ENCODE assay signal across 20 cellular contexts in the genomic region with DNA sequence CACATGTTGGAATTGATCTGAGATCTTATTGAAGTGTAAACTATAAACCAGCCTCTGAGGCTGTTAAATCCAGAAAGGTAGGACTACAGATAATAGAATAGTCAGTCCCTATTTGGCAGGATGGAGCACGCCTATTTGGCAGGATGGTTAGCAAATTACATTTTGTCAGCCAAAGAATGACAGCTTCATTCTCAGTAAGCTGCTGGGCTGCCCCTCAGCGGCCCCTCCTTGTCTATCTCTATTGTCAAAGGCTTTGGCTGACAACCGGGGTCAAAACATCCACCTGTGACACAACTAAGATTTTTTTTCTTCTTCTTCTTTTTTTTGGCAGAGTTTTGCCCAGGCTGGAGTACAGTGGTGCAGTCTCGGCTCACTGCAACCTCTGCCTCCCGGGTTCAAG.
DNase-seq lines count a peak whose midpoint lies in the region; FAIRE-seq and TF ChIP-seq lines count a peak whose summit lies in the region.
"Had no signal": no experiment of that assay in that cellular context is flagged by ENCODE, and none has a peak within 500 bp of the region (broad histone marks: within the 10 kb centered on the region; RNA-seq: fewer than 3 reads in every experiment).

No MANE protein-coding gene starts in this region.

- H3K9me3 ChIP-seq in neural progenitor cell (ENCODE audit: low read depth) = no peaks in the 10 kb centered on the region
- H3K9me3 ChIP-seq: BE2C, Caco-2 had no signal

- no peak overlapping the region for H3K9ac ChIP-seq in neural progenitor cell

- no peaks in the 10 kb centered on the region for H3F3A ChIP-seq in neural progenitor cell (ENCODE audit: low read depth)

- TF ChIP-seq CTCF in LNCaP clone FGC (IDR thresholded peaks at IDR 0.05; ENCODE audit: control insufficient read depth, extremely low read depth, insufficient read depth) (no peak), neural progenitor cell (IDR thresholded peaks at IDR 0.05) (no peak)

- peak; percentile 69 for DNase-seq in LNCaP clone FGC (ENCODE audit: low read depth)
- peak; percentile 48 for DNase-seq in NCI-H1105 treated with DMSO at 0.1 percent for 48 hours (lab: John Stamatoyannopoulos, UW)
- DNase-seq in dermis microvascular lymphatic vessel endothelial cell (ENCODE audit: low read depth in 2 of 2) = peak; percentile 56 to 63
- peak; percentile 15 for DNase-seq in neural progenitor cell (ENCODE audit: low spot score)
- DNase-seq in DMS153 (lab: John Stamatoyannopoulos, UW) = no peak
- no peak for DNase-seq in NAMALWA (ENCODE audit: low spot score)
- DNase-seq in urothelium cell line (ENCODE audit: low spot score) = no peak
- DNase-seq: ACHN; BE2C; C1 segment of cervical spinal cord; Caco-2; CD4-positive, alpha-beta T cell; DMS79; GF-D8; HCEC 1CT had no signal

- no peak overlapping the region for H3K4me3 ChIP-seq in LNCaP clone FGC (ENCODE audit: low read depth, low read length)
- H3K4me3 ChIP-seq in neural progenitor cell = no peak overlapping the region
- H3K4me3 ChIP-seq: GM23338 had no signal

- H3K9me3 Mint-ChIP-seq in neural progenitor cell = no peaks in the 10 kb centered on the region
- H3K9me3 Mint-ChIP-seq: CD4-positive, alpha-beta T cell; GM23338 had no signal

- no peaks in the 10 kb centered on the region for H3K27me3 ChIP-seq in neural progenitor cell
- H3K27me3 ChIP-seq: BE2C had no signal

- H3K36me3 Mint-ChIP-seq in neural progenitor cell = no peaks in the 10 kb centered on the region
- H3K36me3 Mint-ChIP-seq: IgD-negative memory B cell had no signal

- H4K20me1 ChIP-seq in neural progenitor cell (ENCODE audit: low read depth) = no peaks in the 10 kb centered on the region

- H3K4me1 ChIP-seq in neural progenitor cell = no peaks in the 10 kb centered on the region
- H3K4me1 ChIP-seq: BE2C had no signal

- no peak overlapping the region for H3K27ac Mint-ChIP-seq in neural progenitor cell
- H3K27ac Mint-ChIP-seq: CD4-positive, alpha-beta T cell; GM23338; IgD-negative memory B cell had no signal

- H3K4me3 Mint-ChIP-seq in neural progenitor cell = no peak overlapping the region
- H3K4me3 Mint-ChIP-seq: CD4-positive, alpha-beta T cell; GM23338; IgD-negative memory B cell had no signal

- H3K27ac ChIP-seq in neural progenitor cell = no peak overlapping the region

- no peak for FAIRE-seq in urothelium cell line (lab: Jason Lieb, UNC)
- FAIRE-seq: A204.1, D721Med, H54 had no signal

- no peak overlapping the region for H2AFZ ChIP-seq in neural progenitor cell (replicated peaks)
- H2AFZ ChIP-seq: GM23338 had no signal

- H3K4me1 Mint-ChIP-seq in neural progenitor cell = no peaks in the 10 kb centered on the region
- H3K4me1 Mint-ChIP-seq: GM23338, IgD-negative memory B cell had no signal

- H3K79me2 ChIP-seq in neural progenitor cell (ENCODE audit: low read depth) = no peaks in the 10 kb centered on the region

- H3K4me2 ChIP-seq in neural progenitor cell = no peak overlapping the region
- H3K4me2 ChIP-seq: GM23338 had no signal

- peaks cover 2% of the 10 kb centered on the region for H3K27me3 Mint-ChIP-seq in neural progenitor cell (ENCODE audit: insufficient read depth, low read depth)

- no peaks in the 10 kb centered on the region for H3K36me3 ChIP-seq in neural progenitor cell
- H3K36me3 ChIP-seq: BE2C had no signal

Comparison
In these comparisons a context has a peak if more than half of its experiments do, and no peak if none do; other contexts are left out.
1. DNase-seq: peak in LNCaP clone FGC (single experiment), NCI-H1105 treated with DMSO at 0.1 percent for 48 hours (single experiment), dermis microvascular lymphatic vessel endothelial cell (2 of 2) and neural progenitor cell (single experiment); none in DMS153 (single experiment), NAMALWA (single experiment) and urothelium cell line (single experiment).